In the genomic region with DNA sequence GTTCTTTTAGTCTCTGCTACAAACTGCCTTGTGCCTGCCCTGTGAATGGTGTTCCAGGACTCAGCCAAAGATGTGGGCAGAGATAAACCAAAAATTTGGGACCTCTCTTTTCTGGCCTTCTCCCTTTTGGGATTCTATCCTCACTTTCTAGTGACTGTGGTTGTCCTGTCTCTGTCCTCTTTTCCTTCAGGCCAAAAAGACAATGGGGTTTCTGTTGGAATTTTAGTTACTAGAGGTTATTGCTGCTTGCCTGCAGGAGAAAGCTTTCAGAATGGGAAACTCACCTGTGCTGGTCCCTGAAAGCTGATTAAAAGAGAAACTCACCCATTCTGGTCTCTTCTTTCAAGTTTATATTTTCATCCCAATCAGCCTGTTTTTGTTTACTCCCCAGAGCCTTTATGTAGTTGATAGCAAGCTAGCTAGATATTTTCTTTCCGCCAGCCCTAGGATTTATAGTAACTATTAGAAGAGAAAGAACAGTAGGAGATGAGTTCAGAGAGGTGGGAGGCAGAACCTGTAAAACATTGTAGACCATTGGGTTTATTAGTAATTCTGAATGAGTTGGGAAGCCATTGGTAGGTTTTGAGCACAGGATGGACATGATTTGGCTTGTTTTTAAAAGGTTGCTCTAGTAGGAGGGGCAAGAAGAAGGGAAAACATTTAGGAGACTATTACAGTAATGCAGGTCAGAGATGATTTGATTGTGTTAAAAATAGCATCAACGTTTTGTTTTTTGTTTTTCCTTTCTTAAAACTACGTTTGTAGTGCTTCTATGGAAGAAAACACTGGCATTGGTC, we compare ENCODE assay signal across 1 cellular context.
TF ChIP-seq lines count a peak whose summit lies in the region.

No MANE protein-coding gene starts in this region.

TF ChIP-seq in H1, 55 proteins besides CTCF, POLR2A, EP300 and RAD21:
- no peak for TF ChIP-seq GABPA (IDR thresholded peaks at IDR 0.05; ENCODE audit: borderline replicate concordance, insufficient read depth, low read length)
- TF ChIP-seq ATF2 (IDR thresholded peaks at IDR 0.05; ENCODE audit: low read length), result no peak
- no peak for TF ChIP-seq CTBP2 (IDR thresholded peaks at IDR 0.05; ENCODE audit: borderline replicate concordance, insufficient read depth, insufficient read length, low read length)
- no peak for TF ChIP-seq CHD1 (IDR thresholded peaks at IDR 0.05; ENCODE audit: low read depth, low read length)
- TF ChIP-seq KDM1A (IDR thresholded peaks at IDR 0.05; ENCODE audit: borderline replicate concordance, low read length), result no peak
- TF ChIP-seq ZNF274 (IDR thresholded peaks at IDR 0.05; ENCODE audit: borderline replicate concordance, extremely low read depth, low read length), result no peak
- TF ChIP-seq CHD2 (IDR thresholded peaks at IDR 0.05; ENCODE audit: low read length), result no peak
- TF ChIP-seq EGR1 (IDR thresholded peaks at IDR 0.05; ENCODE audit: borderline replicate concordance, low read depth, low read length), result no peak
- TF ChIP-seq RXRA (IDR thresholded peaks at IDR 0.05; ENCODE audit: insufficient read depth, low read depth, low read length), result no peak
- TF ChIP-seq SAP30 (IDR thresholded peaks at IDR 0.05; ENCODE audit: insufficient read depth, insufficient replicate concordance, low read length), result no peak
- no peak for TF ChIP-seq CBX8 (IDR thresholded peaks at IDR 0.05; ENCODE audit: borderline replicate concordance, low read depth, low read length)
- TF ChIP-seq SP2 (IDR thresholded peaks at IDR 0.05; ENCODE audit: low read length), result no peak
